Comparison of ENCODE assay signal across 17 cellular contexts in genomic region chr10:77629775-77630565, GRCh38. TPM values are rescaled to one million over a fixed set of nuclear protein-coding genes. Genes with fewer than 3 reads are reported as not detected.
DNase-seq lines count a peak whose midpoint lies in the region; ATAC-seq lines count a peak whose summit lies in the region.
"Had no signal": no experiment of that assay in that cellular context is flagged by ENCODE, and none has a peak within 500 bp of the region (broad histone marks: within the 10 kb centered on the region; RNA-seq: fewer than 3 reads in every experiment).

No MANE protein-coding gene starts in this region.

- H3K9me3 Mint-ChIP-seq in activated naive CD8-positive, alpha-beta T cell treated with anti-CD3 and anti-CD28 coated beads, Interleukin-2, amount 50 U/mL, for 24 hours = no peaks in the 10 kb centered on the region
- H3K9me3 Mint-ChIP-seq in activated naive CD8-positive, alpha-beta T cell treated with anti-CD3 and anti-CD28 coated beads for 36 hours = no peaks in the 10 kb centered on the region
- H3K9me3 Mint-ChIP-seq: naive thymus-derived CD8-positive, alpha-beta T cell had no signal

- DNase-seq in activated naive CD8-positive, alpha-beta T cell treated with anti-CD3 and anti-CD28 coated beads, Interleukin-2, amount 50 U/mL, for 24 hours = no peak
- DNase-seq in activated naive CD8-positive, alpha-beta T cell treated with anti-CD3 and anti-CD28 coated beads for 36 hours = no peak
- DNase-seq in caudate nucleus (lab: John Stamatoyannopoulos, UW) (no peak), medulla oblongata (ENCODE audit: extremely low spot score) (peak; percentile 25), NCI-H1694 (lab: John Stamatoyannopoulos, UW) (no peak), hepatic stellate cell (ENCODE audit: low spot score) (no peak)
- DNase-seq: activated CD8-positive, alpha-beta memory T cell treated with anti-CD3 and anti-CD28 coated beads for 24 hours; activated effector memory CD4-positive, alpha-beta T cell treated with Interleukin-2 at 50 U/mL for 16 hours; body of pancreas; left ventricle myocardium inferior; naive thymus-derived CD8-positive, alpha-beta T cell; NCI-H1092; retina; stimulated activated CD4-positive, alpha-beta T cell treated with anti-CD3 and anti-CD28 coated beads, Interleukin-2, amount 100 ng/mL, for 24 hours had no signal

- peak overlapping the region; percentile 4 for H3K27ac ChIP-seq in caudate nucleus (ENCODE audit: low read depth, low read length)
- H3K27ac ChIP-seq: body of pancreas, left ventricle myocardium inferior, tibial nerve had no signal

- H3K4me1 Mint-ChIP-seq in activated naive CD8-positive, alpha-beta T cell treated with anti-CD3 and anti-CD28 coated beads, Interleukin-2, amount 50 U/mL, for 24 hours = no peaks in the 10 kb centered on the region
- H3K4me1 Mint-ChIP-seq in activated naive CD8-positive, alpha-beta T cell treated with anti-CD3 and anti-CD28 coated beads for 36 hours = peaks cover 2% of the 10 kb centered on the region

- no peak overlapping the region for H3K4me3 Mint-ChIP-seq in activated naive CD8-positive, alpha-beta T cell treated with anti-CD3 and anti-CD28 coated beads, Interleukin-2, amount 50 U/mL, for 24 hours
- H3K4me3 Mint-ChIP-seq in activated naive CD8-positive, alpha-beta T cell treated with anti-CD3 and anti-CD28 coated beads for 36 hours = no peak overlapping the region
- H3K4me3 Mint-ChIP-seq: naive thymus-derived CD8-positive, alpha-beta T cell had no signal

- no peaks in the 10 kb centered on the region for H3K36me3 Mint-ChIP-seq in activated naive CD8-positive, alpha-beta T cell treated with anti-CD3 and anti-CD28 coated beads, Interleukin-2, amount 50 U/mL, for 24 hours (ENCODE audit: low read depth)
- no peaks in the 10 kb centered on the region for H3K36me3 Mint-ChIP-seq in activated naive CD8-positive, alpha-beta T cell treated with anti-CD3 and anti-CD28 coated beads for 36 hours
- H3K36me3 Mint-ChIP-seq: naive thymus-derived CD8-positive, alpha-beta T cell had no signal

- H3K27me3 Mint-ChIP-seq in activated naive CD8-positive, alpha-beta T cell treated with anti-CD3 and anti-CD28 coated beads, Interleukin-2, amount 50 U/mL, for 24 hours = peaks cover 17% of the 10 kb centered on the region
- H3K27me3 Mint-ChIP-seq in activated naive CD8-positive, alpha-beta T cell treated with anti-CD3 and anti-CD28 coated beads for 36 hours = peaks cover 14% of the 10 kb centered on the region

- ATAC-seq in activated naive CD8-positive, alpha-beta T cell treated with anti-CD3 and anti-CD28 coated beads, Interleukin-2, amount 50 U/mL, for 24 hours = peak; percentile 49
- ATAC-seq in GM19324 (IDR thresholded peaks at IDR 0.05; ENCODE audit: low FRiP score, unreplicated experiment) (no peak), HG02973 (IDR thresholded peaks at IDR 0.05; ENCODE audit: unreplicated experiment) (no peak)
- ATAC-seq: body of pancreas; naive thymus-derived CD8-positive, alpha-beta T cell had no signal

- no peak overlapping the region for H3K27ac Mint-ChIP-seq in activated naive CD8-positive, alpha-beta T cell treated with anti-CD3 and anti-CD28 coated beads, Interleukin-2, amount 50 U/mL, for 24 hours
- H3K27ac Mint-ChIP-seq in activated naive CD8-positive, alpha-beta T cell treated with anti-CD3 and anti-CD28 coated beads for 36 hours = no peak overlapping the region
- H3K27ac Mint-ChIP-seq: naive thymus-derived CD8-positive, alpha-beta T cell had no signal

RNA-seq across cellular contexts. Expression of gene KCNMA1, which starts 7.6 kb away (rescaled TPM):
- total RNA-seq in activated naive CD8-positive, alpha-beta T cell treated with anti-CD3 and anti-CD28 coated beads for 36 hours = not detected
- total RNA-seq: naive thymus-derived CD8-positive, alpha-beta T cell had no signal
